8 cellular contexts compared by ENCODE assay signal in genomic region chr5:65624570-65625555, GRCh38. TPM values are rescaled to one million over a fixed set of nuclear protein-coding genes. Genes with fewer than 3 reads are reported as not detected.
DNase-seq lines count a peak whose midpoint lies in the region; ATAC-seq and TF ChIP-seq lines count a peak whose summit lies in the region.

Gene SHLD3 (plus strand): TSS chr5:65625027. CDS start chr5:65629588, 4,561 bp downstream.
Gene TRAPPC13 (plus strand): TSS chr5:65625027. CDS start chr5:65625061, 34 bp downstream.

- TF ChIP-seq EP300 in upper lobe of left lung (IDR thresholded peaks at IDR 0.05) = no peak

- TF ChIP-seq CTCF in GM12874 (IDR thresholded peaks at IDR 0.05; ENCODE audit: insufficient read depth, low read depth, low read length) (peak; percentile 8; the same call in 1 of the 2 replicates), SU-DHL-6 (IDR thresholded peaks at IDR 0.05; ENCODE audit: insufficient read depth, low read length, poor library complexity, severe bottlenecking) (no peak), upper lobe of left lung (IDR thresholded peaks at IDR 0.05) (peak in 2 of 6 experiments; percentile 28 to 41)

- peaks cover 75% of the 10 kb centered on the region for H3K79me2 ChIP-seq in SU-DHL-6 (ENCODE audit: insufficient read depth, low read length)

- H3K36me3 ChIP-seq in SU-DHL-6 (ENCODE audit: low read length) (peaks cover 4% of the 10 kb centered on the region; the same call in 1 of the 2 replicates), upper lobe of left lung (peaks cover 0 to 15% (median 3%) of the 10 kb centered on the region in 4 donors)

- H3K4me1 ChIP-seq in upper lobe of left lung = peaks cover 25 to 37% (median 34%) of the 10 kb centered on the region in 4 donors

- peak within 1 kb of the TSS; percentile 80 for H3K27ac ChIP-seq in SU-DHL-6 (ENCODE audit: low read depth, low read length)
- H3K27ac ChIP-seq in upper lobe of left lung = peak within 1 kb of the TSS; percentile 79 to 89 (median 88)

- peak within 1 kb of the TSS; percentile 93 for H3K4me2 ChIP-seq in SU-DHL-6 (ENCODE audit: low read depth, low read length, poor library complexity, severe bottlenecking)

- H3K27me3 ChIP-seq in SU-DHL-6 (ENCODE audit: low read length) = no peaks in the 10 kb centered on the region
- H3K27me3 ChIP-seq in upper lobe of left lung = no peaks in the 10 kb centered on the region

- TF ChIP-seq POLR2A in upper lobe of left lung (IDR thresholded peaks at IDR 0.05) = peak in 2 of 4 donors; percentile 18 to 24

- 0% methylated on average over 36 of the region's 36 CpGs for WGBS in upper lobe of left lung, 2 donors

- H3F3A ChIP-seq in SU-DHL-6 (ENCODE audit: insufficient read depth) = no peaks in the 10 kb centered on the region

- ATAC-seq in HG02763 (IDR thresholded peaks at IDR 0.05; ENCODE audit: unreplicated experiment) = peak; percentile 73
- ATAC-seq in left cardiac atrium = peak; percentile 91 to 94
- peak; percentile 95 to 97 for ATAC-seq in upper lobe of left lung (ENCODE audit: low FRiP score in 2 of 2)

- H3K9me3 ChIP-seq in SU-DHL-6 (ENCODE audit: insufficient read depth, low read length) (no peaks in the 10 kb centered on the region), upper lobe of left lung (no peaks in the 10 kb centered on the region)

- H3K9me2 ChIP-seq in SU-DHL-6 (replicated peaks; ENCODE audit: insufficient read depth, low read length) = no peaks in the 10 kb centered on the region

- H3K4me3 ChIP-seq in SU-DHL-6 (ENCODE audit: insufficient read depth, low read length, poor library complexity, severe bottlenecking) (peak within 1 kb of the TSS; percentile 98), upper lobe of left lung (peak within 1 kb of the TSS; percentile 73 to 93 (median 86))

- H2AFZ ChIP-seq in SU-DHL-6 (ENCODE audit: low read depth, low read length, severe bottlenecking) = peak within 1 kb of the TSS; percentile 81

- peak within 1 kb of the TSS; percentile 88 for H3K9ac ChIP-seq in SU-DHL-6 (ENCODE audit: low read length)

- intact Hi-C loops in left cardiac atrium (cut with DNase I) = no loop called here
- intact Hi-C loops in posterior cingulate gyrus (cut with DNase I) = loop anchor here (2.0 to 10.0 kb wide), 2 partner anchors 98 to 300 kb away; partner anchors contain the start of genes ERBIN, NLN and SGTB

- H4K20me1 ChIP-seq in SU-DHL-6 (ENCODE audit: low read depth, low read length) = no peaks in the 10 kb centered on the region; the same call in 1 of the 2 replicates

- peak; percentile 92 to 97 (median 96) for DNase-seq in NCI-H1417 (lab: John Stamatoyannopoulos, UW)
- peak; percentile 88 for DNase-seq in amniotic epithelial cell (ENCODE audit: low read depth)
- peak; percentile 80 for DNase-seq in left cardiac atrium
- peak; percentile 77 to 97 (median 86) for DNase-seq in posterior cingulate gyrus
- DNase-seq in upper lobe of left lung = peak in 1 of 2 donors; percentile 82

RNA-seq across cellular contexts. Expression of gene SHLD3, which starts in this region (rescaled TPM):
- total RNA-seq in left cardiac atrium (1 to 10 TPM; 2.2 to 3.1 TPM), upper lobe of left lung (1 to 10 TPM in 5 of 6 donors, under 1 TPM in 1; 0.67 to 6.4 (median 3.4) TPM)

RNA-seq across cellular contexts. Expression of gene TRAPPC13, which starts in this region (rescaled TPM):
- total RNA-seq in left cardiac atrium (10 to 100 TPM; 18.1 to 20.6 TPM), upper lobe of left lung (10 to 100 TPM; 16.1 to 27.4 (median 21.8) TPM)
